In the genomic region with DNA sequence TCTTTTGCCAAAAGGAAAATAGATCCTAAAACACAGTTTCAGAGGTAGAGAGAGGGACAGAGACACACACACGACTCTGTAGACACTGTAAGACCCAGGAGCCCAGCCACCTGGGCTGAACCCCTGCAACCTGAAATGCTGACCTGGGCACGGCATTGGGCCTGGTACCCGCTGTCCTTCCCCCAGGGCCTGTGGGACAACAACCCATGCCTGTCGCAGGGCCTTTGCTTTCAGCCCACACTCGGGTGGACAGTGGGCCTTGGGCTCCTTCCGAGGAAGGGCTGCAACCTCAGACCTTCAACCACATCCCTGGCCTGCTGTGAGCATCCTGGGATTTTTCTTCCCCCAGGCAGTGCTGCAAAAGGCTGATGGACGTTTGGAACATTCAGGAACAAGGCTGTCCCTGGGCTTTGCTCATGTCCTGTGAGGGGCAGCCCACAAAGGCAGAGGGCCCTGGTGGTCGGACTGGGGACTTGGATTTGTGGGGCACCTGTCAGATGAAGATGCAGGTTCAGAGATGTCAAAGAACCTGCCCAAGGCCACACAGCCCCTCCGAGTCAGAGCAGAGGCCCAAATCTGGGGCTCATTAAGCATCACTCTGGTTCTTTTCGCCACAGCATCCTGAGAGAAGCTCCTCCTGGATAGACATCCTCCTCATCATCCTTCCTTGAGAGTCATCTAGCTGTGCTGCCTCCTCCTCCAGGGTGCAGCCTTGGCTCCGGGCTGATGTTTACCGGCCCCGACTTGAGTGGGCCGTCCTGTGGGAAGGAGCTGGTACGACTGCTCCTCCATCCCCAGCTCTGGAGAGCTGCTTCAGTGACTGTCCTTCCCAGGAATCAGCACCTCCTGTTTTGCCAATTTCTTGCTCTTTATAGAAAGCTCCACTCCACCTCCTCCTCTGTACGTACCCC, we compare ENCODE assay signal across 14 cellular contexts.
"Had no signal": no experiment of that assay in that cellular context is flagged by ENCODE, and none has a peak within 500 bp of the region (broad histone marks: within the 10 kb centered on the region; RNA-seq: fewer than 3 reads in every experiment).

No MANE protein-coding gene starts in this region.

- H3K9me3 ChIP-seq: ascending aorta, breast epithelium, tibial nerve, uterus had no signal

- DNase-seq: activated CD4-positive, alpha-beta memory T cell treated with anti-CD3 and anti-CD28 coated beads, Interleukin-2, amount 10 ng/mL, durations not matched to agents 7 days and 5 days; activated CD4-positive, alpha-beta T cell treated with anti-CD3 and anti-CD28 coated beads for 4 hours; activated CD8-positive, alpha-beta memory T cell treated with anti-CD3 and anti-CD28 coated beads, Interleukin-2, amount 50 U/mL, for 4 hours; activated gamma-delta T cell treated with Interleukin-2 at 50 U/mL for 16 hours; activated naive CD8-positive, alpha-beta T cell treated with anti-CD3 and anti-CD28 coated beads, Interleukin-2, amount 50 U/mL, for 24 hours; left ventricle myocardium inferior; nephron progenitor cell; stimulated activated naive B cell treated with anti-CD40 and anti-IgM and Interleukin-4, amounts not matched to agents 10 μg/mL and 1 μg/mL and 100 μg/mL, for 72 hours; uterus; WERI-Rb-1 had no signal

- H3K27ac Mint-ChIP-seq: nephron progenitor cell; stimulated activated naive B cell treated with anti-CD40 and anti-IgM and Interleukin-4, amounts not matched to agents 10 μg/mL and 1 μg/mL and 100 μg/mL, for 72 hours had no signal

- H3K27ac ChIP-seq: breast epithelium, left ventricle myocardium inferior, tibial nerve, uterus, WERI-Rb-1 had no signal

- H3K4me3 Mint-ChIP-seq: activated naive CD8-positive, alpha-beta T cell treated with anti-CD3 and anti-CD28 coated beads, Interleukin-2, amount 50 U/mL, for 24 hours; nephron progenitor cell; stimulated activated naive B cell treated with anti-CD40 and anti-IgM and Interleukin-4, amounts not matched to agents 10 μg/mL and 1 μg/mL and 100 μg/mL, for 72 hours had no signal

- H3K9me3 Mint-ChIP-seq: activated CD4-positive, alpha-beta memory T cell treated with anti-CD3 and anti-CD28 coated beads, Interleukin-2, amount 10 ng/mL, durations not matched to agents 7 days and 5 days; nephron progenitor cell had no signal

- H3K4me1 ChIP-seq: breast epithelium, left ventricle myocardium inferior, uterus had no signal

- H3K4me3 ChIP-seq: ascending aorta, breast epithelium, left ventricle myocardium inferior, tibial nerve, uterus had no signal

- ATAC-seq: activated naive CD8-positive, alpha-beta T cell treated with anti-CD3 and anti-CD28 coated beads, Interleukin-2, amount 50 U/mL, for 24 hours; SK-N-SH treated with all-trans-retinoic acid at 6 μM for 48 hours; stimulated activated naive B cell treated with anti-CD40 and anti-IgM and Interleukin-4, amounts not matched to agents 10 μg/mL and 1 μg/mL and 100 μg/mL, for 72 hours had no signal

- H3K27me3 Mint-ChIP-seq: activated CD4-positive, alpha-beta memory T cell treated with anti-CD3 and anti-CD28 coated beads, Interleukin-2, amount 10 ng/mL, durations not matched to agents 7 days and 5 days; activated naive CD8-positive, alpha-beta T cell treated with anti-CD3 and anti-CD28 coated beads, Interleukin-2, amount 50 U/mL, for 24 hours; stimulated activated naive B cell treated with anti-CD40 and anti-IgM and Interleukin-4, amounts not matched to agents 10 μg/mL and 1 μg/mL and 100 μg/mL, for 72 hours had no signal

- H3K27me3 ChIP-seq: ascending aorta, breast epithelium, tibial nerve, uterus had no signal
